ENCODE assay signal across 8 cellular contexts in genomic region chr3:185537369-185537970, GRCh38. TPM values are rescaled to one million over a fixed set of nuclear protein-coding genes. Genes with fewer than 3 reads are reported as not detected.
A peak's percentile ranks its signal among the peaks of the same experiment; 100 is the strongest.
DNase-seq lines count a peak whose midpoint lies in the region; ATAC-seq, FAIRE-seq and TF ChIP-seq lines count a peak whose summit lies in the region.

No MANE protein-coding gene starts in this region.

- peaks cover 14% of the 10 kb centered on the region for H3K27me3 Mint-ChIP-seq in CD4-positive, CD25-positive, alpha-beta regulatory T cell

- peak overlapping the region in 2 of 3 donors; percentile 57 to 64 for H3K27ac Mint-ChIP-seq in CD4-positive, CD25-positive, alpha-beta regulatory T cell

- H3K9me3 Mint-ChIP-seq in CD4-positive, CD25-positive, alpha-beta regulatory T cell: no peaks in the 10 kb centered on the region

- DNase-seq in CD4-positive, CD25-positive, alpha-beta regulatory T cell: peak in 1 of 3 donors; percentile 75
- peak; percentile 84 for DNase-seq in Panc1 (ENCODE audit: low read depth, low spot score)
- DNase-seq in cardiac fibroblast (ENCODE audit: low read depth in 2 of 2): peak; percentile 94 to 98
- no peak for DNase-seq in DMS 273 treated with DMSO at 0.1 percent for 48 hours (lab: John Stamatoyannopoulos, UW)
- DNase-seq in kidney: no peak

- intact Hi-C loops in Panc1 (cut with micrococcal nuclease; ENCODE audit: unreplicated experiment): no loop called here
- intact Hi-C loops in kidney (cut with DNase I): no loop called here

- no peaks in the 10 kb centered on the region for H3K4me1 ChIP-seq in CD4-positive, CD25-positive, alpha-beta regulatory T cell (ENCODE audit: control insufficient read depth, insufficient read depth, low read length, poor library complexity, severe bottlenecking)
- H3K4me1 ChIP-seq in Panc1 (ENCODE audit: control insufficient read depth, insufficient read depth, low read length) (peaks cover 9% of the 10 kb centered on the region), mucosa of stomach (ENCODE audit: control insufficient read depth, insufficient read depth, low read length) (peaks cover 34% of the 10 kb centered on the region), kidney (ENCODE audit: control insufficient read depth in 1 of 2, insufficient read depth in 1 of 2, low read depth in 1 of 2, low read length in 2 of 2) (peaks cover 0 to 2% of the 10 kb centered on the region in 2 donors)

- FAIRE-seq in kidney (lab: Jason Lieb, UNC): no peak

- TF ChIP-seq CTCF in Panc1 (IDR thresholded peaks at IDR 0.05) (no peak), cardiac fibroblast (IDR thresholded peaks at IDR 0.05; ENCODE audit: low read depth, low read length) (no peak), kidney (IDR thresholded peaks at IDR 0.05; ENCODE audit: borderline replicate concordance, extremely low read depth, insufficient read depth) (no peak)

- H3K36me3 Mint-ChIP-seq in CD4-positive, CD25-positive, alpha-beta regulatory T cell: no peaks in the 10 kb centered on the region

- BruUV-seq in Panc1 (replicated peaks; lab: Mats Ljungman, UMichigan): no TSS peak

- no peaks in the 10 kb centered on the region for H3K27me3 ChIP-seq in CD4-positive, CD25-positive, alpha-beta regulatory T cell (ENCODE audit: control insufficient read depth, insufficient read depth, low read length)
- no peaks in the 10 kb centered on the region for H3K27me3 ChIP-seq in Panc1 (ENCODE audit: control insufficient read depth, insufficient read depth, low read length)
- no peaks in the 10 kb centered on the region for H3K27me3 ChIP-seq in mucosa of stomach (ENCODE audit: control insufficient read depth, insufficient read depth, low read length)

- POLR2A ChIA-PET in Panc1 (lab: Charles Lee): no interaction called here

- no peaks in the 10 kb centered on the region for H3K9me3 ChIP-seq in CD4-positive, CD25-positive, alpha-beta regulatory T cell (ENCODE audit: control insufficient read depth in 2 of 2, low read length in 2 of 2)
- H3K9me3 ChIP-seq in Panc1 (ENCODE audit: control insufficient read depth, insufficient read depth, low read depth, low read length): no peaks in the 10 kb centered on the region
- no peaks in the 10 kb centered on the region for H3K9me3 ChIP-seq in mucosa of stomach (ENCODE audit: control insufficient read depth, low read length)
- no peaks in the 10 kb centered on the region for H3K9me3 ChIP-seq in kidney (ENCODE audit: control insufficient read depth in 1 of 2, low read length in 2 of 2)

- H3K4me3 ChIP-seq in CD4-positive, CD25-positive, alpha-beta regulatory T cell (ENCODE audit: low read depth, low read length): no peak overlapping the region
- H3K4me3 ChIP-seq in Panc1 (ENCODE audit: low read depth in 2 of 2, low read length in 2 of 2) (peak overlapping the region in 1 of 2 experiments; percentile 7; a peak in 1 of 4 replicates), cardiac fibroblast (replicated peaks in 1 of 2; ENCODE audit: low read depth in 2 of 2, low read length in 2 of 2) (no peak overlapping the region), mucosa of stomach (ENCODE audit: low read length) (no peak overlapping the region), kidney (ENCODE audit: low read length in 2 of 2) (no peak overlapping the region)

- CTCF ChIA-PET in Panc1 (lab: Charles Lee): interaction anchor here (1.0 kb wide), 1 partner anchor 76 kb away, joined by 3 read pairs; no protein-coding TSS in a partner anchor

- in situ Hi-C loops in Panc1 (cut with HindIII; ENCODE audit: low pct_unique_long_range_greater_than_20kb, low sequenced_read_pairs): no loop called here

- H3K4me1 Mint-ChIP-seq in CD4-positive, CD25-positive, alpha-beta regulatory T cell: peaks cover 5% of the 10 kb centered on the region in 4 donors

- no peak overlapping the region for H3K27ac ChIP-seq in CD4-positive, CD25-positive, alpha-beta regulatory T cell (ENCODE audit: insufficient read depth, low read length, poor library complexity, severe bottlenecking)
- H3K27ac ChIP-seq in Panc1 (ENCODE audit: low read length): peak overlapping the region; percentile 36
- H3K27ac ChIP-seq in kidney (ENCODE audit: low read depth in 2 of 2, low read length in 2 of 2): no peak overlapping the region

- H3K36me3 ChIP-seq in CD4-positive, CD25-positive, alpha-beta regulatory T cell (ENCODE audit: control insufficient read depth, insufficient read depth, low read length): no peaks in the 10 kb centered on the region
- H3K36me3 ChIP-seq in Panc1 (ENCODE audit: control insufficient read depth, insufficient read depth, low read length): no peaks in the 10 kb centered on the region
- H3K36me3 ChIP-seq in mucosa of stomach (ENCODE audit: control insufficient read depth, insufficient read depth, low read length): peaks cover 9% of the 10 kb centered on the region
- no peaks in the 10 kb centered on the region for H3K36me3 ChIP-seq in kidney (ENCODE audit: control insufficient read depth in 1 of 2, insufficient read depth in 2 of 2, low read length in 2 of 2)

- peak; percentile 71 for ATAC-seq in CD4-positive, CD25-positive, alpha-beta regulatory T cell (ENCODE audit: low read depth in 2 of 2)
- ATAC-seq in GM19025 (IDR thresholded peaks at IDR 0.05; ENCODE audit: low read depth, unreplicated experiment) (peak; percentile 99), HG03095 (IDR thresholded peaks at IDR 0.05; ENCODE audit: unreplicated experiment) (peak; percentile 98), Panc1 (peak; percentile 94)

- no peak overlapping the region for H3K4me3 Mint-ChIP-seq in CD4-positive, CD25-positive, alpha-beta regulatory T cell

- H3K9ac ChIP-seq in mucosa of stomach (ENCODE audit: low read length): peak overlapping the region; percentile 47
- no peak overlapping the region for H3K9ac ChIP-seq in kidney (ENCODE audit: low read length in 2 of 2)

RNA-seq across cellular contexts. Expression of gene LIPH, which starts 14.9 kb away (rescaled TPM):
- total RNA-seq in CD4-positive, CD25-positive, alpha-beta regulatory T cell: not detected
- not detected for polyA plus RNA-seq in CD4-positive, CD25-positive, alpha-beta regulatory T cell
- total RNA-seq in Panc1 (2021; ENCODE audit: unreplicated experiment): 19.9 TPM
- polyA plus RNA-seq in Panc1 (2012; ENCODE audit: insufficient read length): 13.7 TPM
- 14.7 TPM for total RNA-seq in kidney
- polyA plus RNA-seq in kidney (ENCODE audit: insufficient read depth, low read depth, low replicate concordance): 3.2 TPM

RNA-seq across cellular contexts. Expression of gene TMEM41A, which starts 38.6 kb away (rescaled TPM):
- total RNA-seq in CD4-positive, CD25-positive, alpha-beta regulatory T cell: 22.0 TPM
- 10 to 100 TPM; 18.6 to 42.8 (median 22.7) TPM for polyA plus RNA-seq in CD4-positive, CD25-positive, alpha-beta regulatory T cell
- total RNA-seq in Panc1 (2021; ENCODE audit: unreplicated experiment): 30.2 TPM
- 19.7 TPM for polyA plus RNA-seq in Panc1 (2012; ENCODE audit: insufficient read length)
- 21.0 TPM for total RNA-seq in kidney
- polyA plus RNA-seq in kidney (ENCODE audit: insufficient read depth, low read depth, low replicate concordance): 19.0 TPM

RNA-seq across cellular contexts. Expression of gene SENP2, which starts 48.6 kb away (rescaled TPM):
- 51.7 TPM for total RNA-seq in CD4-positive, CD25-positive, alpha-beta regulatory T cell
- 10 to 100 TPM; 14.3 to 21.4 (median 17.3) TPM for polyA plus RNA-seq in CD4-positive, CD25-positive, alpha-beta regulatory T cell
- total RNA-seq in Panc1 (2021; ENCODE audit: unreplicated experiment): 52.7 TPM
- 14.7 TPM for polyA plus RNA-seq in Panc1 (2012; ENCODE audit: insufficient read length)
- 29.6 TPM for total RNA-seq in kidney
- 10.8 TPM for polyA plus RNA-seq in kidney (ENCODE audit: insufficient read depth, low read depth, low replicate concordance)

Comparison
In these comparisons a context has a peak if more than half of its experiments do, and no peak if none do; other contexts are left out.
1. DNase-seq: peak in Panc1 (single experiment) and cardiac fibroblast (2 of 2); none in DMS 273 treated with DMSO at 0.1 percent for 48 hours (single experiment) and kidney (single experiment).
2. RNA of gene LIPH, which starts 14.9 kb away (total RNA-seq): 19.9 TPM in Panc1 (single experiment) and 14.7 TPM in kidney (single experiment); not detected in CD4-positive, CD25-positive, alpha-beta regulatory T cell (single experiment); every median in the first group is over 10 times any median in the second.
3. Peak in every context shown above with its lines, with median percentiles within 50 percentile points of each other: ATAC-seq.